ENCODE assay signal across 31 cellular contexts in genomic region chr4:36206012-36206411, GRCh38. TPM values are rescaled to one million over a fixed set of nuclear protein-coding genes. Genes with fewer than 3 reads are reported as not detected.
DNase-seq lines count a peak whose midpoint lies in the region; ATAC-seq and TF ChIP-seq lines count a peak whose summit lies in the region.
"Had no signal": no experiment of that assay in that cellular context is flagged by ENCODE, and none has a peak within 500 bp of the region (broad histone marks: within the 10 kb centered on the region; RNA-seq: fewer than 3 reads in every experiment).

No MANE protein-coding gene starts in this region.

- no peak overlapping the region for H3K14ac ChIP-seq in neuronal stem cell (ENCODE audit: low read length)

- no peak overlapping the region for H3K27ac ChIP-seq in endodermal cell (ENCODE audit: low read depth, low read length)
- no peak overlapping the region for H3K27ac ChIP-seq in neuronal stem cell (replicated peaks; ENCODE audit: low read length)
- H3K27ac ChIP-seq: 22Rv1, gastroesophageal sphincter, sigmoid colon, tibial nerve, WERI-Rb-1 had no signal

- no peaks in the 10 kb centered on the region for H3K27me3 ChIP-seq in H7 (ENCODE audit: control insufficient read depth, insufficient read depth, low read length)
- no peaks in the 10 kb centered on the region for H3K27me3 ChIP-seq in endodermal cell (ENCODE audit: control insufficient read depth, insufficient read depth, low read length, poor library complexity, severe bottlenecking)
- no peaks in the 10 kb centered on the region for H3K27me3 ChIP-seq in neuronal stem cell (ENCODE audit: control insufficient read depth in 3 of 3, insufficient read depth in 3 of 3, low read depth in 1 of 3, low read length in 3 of 3)
- H3K27me3 ChIP-seq: BLaER1 treated with 17β-estradiol and CSF1 and Interleukin-3, amounts not matched to agents 10 nM and 100 nM; gastroesophageal sphincter; sigmoid colon; tibial nerve had no signal

- H3K4me3 ChIP-seq in H7 (ENCODE audit: insufficient read depth, low read depth, low read length) = no peak overlapping the region
- H3K4me3 ChIP-seq in endodermal cell (ENCODE audit: low read length) = no peak overlapping the region
- H3K4me3 ChIP-seq in neuronal stem cell (ENCODE audit: low read length in 2 of 2) = no peak overlapping the region
- H3K4me3 ChIP-seq: BLaER1 treated with 17β-estradiol and CSF1 and Interleukin-3, amounts not matched to agents 10 nM and 100 nM; gastroesophageal sphincter; sigmoid colon; tibial nerve had no signal

- H3K4ac ChIP-seq in neuronal stem cell (ENCODE audit: low read length) = no peak overlapping the region

- H4K91ac ChIP-seq in neuronal stem cell (ENCODE audit: low read depth, low read length, poor library complexity) = no peak overlapping the region

- H3K9me3 Mint-ChIP-seq in endodermal cell = no peaks in the 10 kb centered on the region
- H3K9me3 Mint-ChIP-seq: stimulated activated naive CD8-positive, alpha-beta T cell treated with anti-CD3 and anti-CD28 coated beads, Interleukin-15, amount 100 ng/mL, for 72 hours had no signal

- no peak overlapping the region for H3K4me3 Mint-ChIP-seq in endodermal cell
- H3K4me3 Mint-ChIP-seq: activated CD8-positive, alpha-beta memory T cell treated with anti-CD3 and anti-CD28 coated beads, Interleukin-2, amount 10 ng/mL, durations not matched to agents 7 days and 5 days; stimulated activated naive CD8-positive, alpha-beta T cell treated with anti-CD3 and anti-CD28 coated beads, Interleukin-15, amount 100 ng/mL, for 72 hours had no signal

- ATAC-seq in HG02759 (IDR thresholded peaks at IDR 0.05; ENCODE audit: unreplicated experiment) (no peak), HG03045 (IDR thresholded peaks at IDR 0.05; ENCODE audit: unreplicated experiment) (no peak), GM21737 (IDR thresholded peaks at IDR 0.05; ENCODE audit: unreplicated experiment) (no peak)
- ATAC-seq: activated CD8-positive, alpha-beta memory T cell treated with anti-CD3 and anti-CD28 coated beads, Interleukin-2, amount 10 ng/mL, durations not matched to agents 7 days and 5 days; gastroesophageal sphincter; left colon; stimulated activated naive CD8-positive, alpha-beta T cell treated with anti-CD3 and anti-CD28 coated beads, Interleukin-15, amount 100 ng/mL, for 72 hours had no signal

- H2AFZ ChIP-seq in neuronal stem cell (ENCODE audit: low read length) = peak overlapping the region; percentile 2

- H3K9me3 ChIP-seq in endodermal cell (ENCODE audit: control insufficient read depth, low read length) (no peaks in the 10 kb centered on the region), neuronal stem cell (replicated peaks in 1 of 2; ENCODE audit: control insufficient read depth in 2 of 2, insufficient read depth in 1 of 2, low read depth in 1 of 2, low read length in 2 of 2) (no peaks in the 10 kb centered on the region)
- H3K9me3 ChIP-seq: gastroesophageal sphincter, sigmoid colon, tibial nerve had no signal

- WGBS in endodermal cell (ENCODE audit: insufficient coverage in 1 of 2, insufficient read length in 1 of 2), 2 experiments = 60 to 89% methylated on average over 1 to 3 of the region's 3 CpGs
- no CpG with 5 or more reads among the region's 3 CpGs for WGBS in neuronal stem cell (ENCODE audit: extremely low coverage in 2 of 2, insufficient read length in 2 of 2, insufficient replicate concordance in 1 of 2), 2 donors

- H4K8ac ChIP-seq in neuronal stem cell (ENCODE audit: low read depth, low read length) = no peak overlapping the region

- H3K27me3 Mint-ChIP-seq in endodermal cell (ENCODE audit: insufficient read depth) = no peaks in the 10 kb centered on the region
- H3K27me3 Mint-ChIP-seq: activated CD8-positive, alpha-beta memory T cell treated with anti-CD3 and anti-CD28 coated beads, Interleukin-2, amount 10 ng/mL, durations not matched to agents 7 days and 5 days; progenitor cell of endocrine pancreas; stimulated activated naive CD8-positive, alpha-beta T cell treated with anti-CD3 and anti-CD28 coated beads, Interleukin-15, amount 100 ng/mL, for 72 hours had no signal

- H3K4me1 Mint-ChIP-seq in endodermal cell = peaks cover 12% of the 10 kb centered on the region

- no peak overlapping the region for H2BK5ac ChIP-seq in neuronal stem cell (ENCODE audit: low read length)

- no peak overlapping the region for H3K27ac Mint-ChIP-seq in endodermal cell
- H3K27ac Mint-ChIP-seq: activated CD8-positive, alpha-beta memory T cell treated with anti-CD3 and anti-CD28 coated beads, Interleukin-2, amount 10 ng/mL, durations not matched to agents 7 days and 5 days; progenitor cell of endocrine pancreas; stimulated activated naive CD8-positive, alpha-beta T cell treated with anti-CD3 and anti-CD28 coated beads, Interleukin-15, amount 100 ng/mL, for 72 hours had no signal

- H3K9ac ChIP-seq in endodermal cell (ENCODE audit: extremely low read depth, low read length, poor library complexity, severe bottlenecking) = no peak overlapping the region
- H3K9ac ChIP-seq in neuronal stem cell (ENCODE audit: low read depth, low read length, poor library complexity) = no peak overlapping the region
- H3K9ac ChIP-seq: BLaER1 treated with 17β-estradiol and CSF1 and Interleukin-3, amounts not matched to agents 10 nM and 100 nM had no signal

- H2BK120ac ChIP-seq in neuronal stem cell (ENCODE audit: low read depth, low read length) = no peak overlapping the region

- no peaks in the 10 kb centered on the region for H3K79me1 ChIP-seq in neuronal stem cell (ENCODE audit: low read depth, low read length)

- no peak overlapping the region for H2BK12ac ChIP-seq in neuronal stem cell (ENCODE audit: low read length)

- H3K36me3 Mint-ChIP-seq in endodermal cell (ENCODE audit: low read depth) = no peaks in the 10 kb centered on the region

- no peak overlapping the region for H3K18ac ChIP-seq in neuronal stem cell (ENCODE audit: low read length)

- no peak for TF ChIP-seq CTCF in endodermal cell (conservative IDR thresholded peaks at IDR 0.05)

- H3K36me3 ChIP-seq in H7 (replicated peaks; ENCODE audit: control insufficient read depth, insufficient read depth, low read length) (no peaks in the 10 kb centered on the region), endodermal cell (ENCODE audit: control insufficient read depth, insufficient read depth, low read length) (no peaks in the 10 kb centered on the region), neuronal stem cell (replicated peaks in 1 of 2; ENCODE audit: control insufficient read depth in 2 of 2, insufficient read depth in 2 of 2, low read length in 2 of 2) (no peaks in the 10 kb centered on the region)
- H3K36me3 ChIP-seq: gastroesophageal sphincter, sigmoid colon, tibial nerve, WERI-Rb-1 had no signal

- DNase-seq in NCI-H146 (lab: John Stamatoyannopoulos, UW) = peak; percentile 6
- DNase-seq in NCI-H146 treated with DMSO at 0.1 percent for 48 hours (lab: John Stamatoyannopoulos, UW; ENCODE audit: unreplicated experiment) = no peak
- DNase-seq in H7 = peak; percentile 6
- DNase-seq in endodermal cell = peak; percentile 54
- no peak for DNase-seq in neuronal stem cell (ENCODE audit: low spot score)
- DNase-seq: activated CD4-positive, alpha-beta T cell treated with anti-CD3 and anti-CD28 coated beads, Interleukin-2, amount 50 U/mL, for 1 hour; activated CD8-positive, alpha-beta memory T cell treated with anti-CD3 and anti-CD28 coated beads, Interleukin-2, amount 10 ng/mL, durations not matched to agents 7 days and 5 days; activated gamma-delta T cell treated with Interleukin-2 at 50 U/mL for 16 hours; activated T-cell treated with anti-CD3 and anti-CD28 coated beads, Interleukin-2, amount 50 U/mL, for 48 hours; DMS79; IMR-90; left colon; NCI-H1417 treated with DMSO at 0.1 percent for 48 hours; NCI-H82; SIG-M5; sigmoid colon; stimulated activated CD4-positive, alpha-beta T cell treated with anti-CD3 and anti-CD28 coated beads, Interleukin-12 subunit alpha, Interleukin-12 subunit beta, amount 100 ng/mL, for 4 hours; stimulated activated CD4-positive, alpha-beta T cell treated with anti-CD3 and anti-CD28 coated beads, Interleukin-2, amount 100 ng/mL, for 48 hours; stimulated activated naive CD8-positive, alpha-beta T cell treated with anti-CD3 and anti-CD28 coated beads, Interleukin-15, amount 100 ng/mL, for 72 hours; SW 1271; T-helper 9 cell; WERI-Rb-1 had no signal

- no peak overlapping the region for H3K4me2 ChIP-seq in neuronal stem cell (ENCODE audit: insufficient read depth, low read length, poor library complexity, severe bottlenecking)

- no peak overlapping the region for H3K23ac ChIP-seq in neuronal stem cell (ENCODE audit: low read depth, low read length, poor library complexity)

- no peak overlapping the region for H2AK5ac ChIP-seq in neuronal stem cell (ENCODE audit: low read depth, low read length)

- no peak overlapping the region for H2BK15ac ChIP-seq in neuronal stem cell (ENCODE audit: low read length)

- H3K4me1 ChIP-seq in endodermal cell (ENCODE audit: control insufficient read depth, insufficient read depth, low read length) = no peaks in the 10 kb centered on the region
- H3K4me1 ChIP-seq in neuronal stem cell (ENCODE audit: control insufficient read depth in 2 of 2, insufficient read depth in 1 of 2, low read depth in 1 of 2, low read length in 2 of 2) = peaks cover 4 to 13% of the 10 kb centered on the region in 2 donors
- H3K4me1 ChIP-seq: gastroesophageal sphincter, sigmoid colon had no signal

RNA-seq across cellular contexts. Expression of gene ARAP2, which starts 38.3 kb away (rescaled TPM):
- total RNA-seq in H7 (2014; rRNA removed; shearing (Covaris generic)) = 0.41 and 1.7 TPM in 2 replicates
- 1 to 10 TPM; 2.2 to 5.5 TPM for total RNA-seq in endodermal cell
- polyA plus RNA-seq in endodermal cell (2013, experiment 1 of 2) = 1.0 TPM
- 1.4 TPM for polyA plus RNA-seq in endodermal cell (2013, experiment 2 of 2)
- 0.40 TPM for polyA plus RNA-seq in neuronal stem cell (2013, experiment 1 of 2)
- polyA plus RNA-seq in neuronal stem cell (2013, experiment 2 of 2) = 0.39 TPM
- total RNA-seq: LHCN-M2 had no signal

Comparison
In these comparisons a context has a peak if more than half of its experiments do, and no peak if none do; other contexts are left out.
1. DNase-seq: peak in NCI-H146 (single experiment), H7 (single experiment) and endodermal cell (single experiment); none in NCI-H146 treated with DMSO at 0.1 percent for 48 hours (single experiment) and neuronal stem cell (single experiment).